8 cellular contexts compared by ENCODE assay signal in the genomic region with DNA sequence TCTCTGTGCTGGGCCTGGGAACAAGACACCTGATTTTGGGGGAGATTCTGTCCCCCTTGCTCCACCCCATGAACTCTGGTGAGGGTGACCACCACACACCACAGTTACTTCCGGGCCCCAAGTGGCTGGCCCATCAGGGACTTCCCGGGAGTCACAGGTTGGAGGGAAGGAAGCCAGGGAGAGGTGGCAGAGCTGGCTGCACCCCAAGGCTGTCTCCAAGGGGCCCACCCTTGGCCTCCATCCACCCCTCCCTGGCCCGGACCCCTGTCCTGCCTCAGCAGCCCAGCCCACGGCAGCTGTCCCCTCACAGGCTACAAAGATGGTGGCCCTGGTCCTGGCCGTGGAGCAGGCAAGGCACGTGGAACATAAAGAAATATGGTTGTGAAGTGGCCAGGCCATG. TPM values are rescaled to one million over a fixed set of nuclear protein-coding genes. Genes with fewer than 3 reads are reported as not detected.
DNase-seq lines count a peak whose midpoint lies in the region; ATAC-seq, FAIRE-seq and TF ChIP-seq lines count a peak whose summit lies in the region.
"Not testable (repeated sequence)": the region's sequence is repeated elsewhere in the genome, so short reads cannot be mapped to it uniquely, and the experiment has no call there.
"Had no signal": no experiment of that assay in that cellular context is flagged by ENCODE, and none has a peak within 500 bp of the region (broad histone marks: within the 10 kb centered on the region; RNA-seq: fewer than 3 reads in every experiment).

No MANE protein-coding gene starts in this region.

- DNase-seq in BE2C: peak; percentile 4
- DNase-seq in activated CD4-positive, CD25-positive, alpha-beta regulatory T cell treated with anti-CD3 and anti-CD28 coated beads, Interleukin-2, amount 50 U/mL, for 72 hours: peak; percentile 9
- not testable (repeated sequence) for DNase-seq in activated naive CD8-positive, alpha-beta T cell treated with anti-CD3 and anti-CD28 coated beads, Interleukin-2, amount 50 U/mL, for 24 hours; stimulated activated effector memory CD8-positive, alpha-beta T cell treated with anti-CD3 and anti-CD28 coated beads, Interleukin-12 subunit alpha, Interleukin-12 subunit beta, amount 100 ng/mL, for 72 hours (ENCODE audit: low spot score in 2 of 2)
- DNase-seq in cardiac septum (ENCODE audit: low spot score): peak; percentile 24
- DNase-seq in right lobe of liver: peak; percentile 6 to 34 (median 27)
- DNase-seq in pancreas: peak in 4 of 6 donors; percentile 2 to 42 (median 10)

- WGBS in right lobe of liver (ENCODE audit: insufficient coverage, low coverage, low lambda C conversion rate, missing lambda C conversion rate): 81% methylated on average over 3 of the region's 6 CpGs
- 79 to 85% methylated on average over 5 to 6 of the region's 6 CpGs for WGBS in pancreas, 2 donors

- H3K9me3 Mint-ChIP-seq in activated naive CD8-positive, alpha-beta T cell treated with anti-CD3 and anti-CD28 coated beads, Interleukin-2, amount 50 U/mL, for 24 hours; stimulated activated effector memory CD8-positive, alpha-beta T cell treated with anti-CD3 and anti-CD28 coated beads, Interleukin-12 subunit alpha, Interleukin-12 subunit beta, amount 100 ng/mL, for 72 hours: not testable (repeated sequence)

- ATAC-seq in activated naive CD8-positive, alpha-beta T cell treated with anti-CD3 and anti-CD28 coated beads, Interleukin-2, amount 50 U/mL, for 24 hours: peak; percentile 1
- not testable (repeated sequence) for ATAC-seq in right lobe of liver, pancreas
- ATAC-seq in stimulated activated effector memory CD8-positive, alpha-beta T cell treated with anti-CD3 and anti-CD28 coated beads, Interleukin-12 subunit alpha, Interleukin-12 subunit beta, amount 100 ng/mL, for 72 hours: peak; percentile 2

- not testable (repeated sequence) for H3K27me3 Mint-ChIP-seq in activated naive CD8-positive, alpha-beta T cell treated with anti-CD3 and anti-CD28 coated beads, Interleukin-2, amount 50 U/mL, for 24 hours

- not testable (repeated sequence) for H3K4me1 ChIP-seq in BE2C, right lobe of liver, pancreas

- FAIRE-seq in pancreas (lab: Jason Lieb, UNC): not testable (repeated sequence)

- intact Hi-C loops in cardiac septum (cut with DNase I); right lobe of liver (cut with DNase I); pancreas (cut with DNase I): not testable (repeated sequence)

- peak overlapping the region; percentile 17 for H3K4me3 Mint-ChIP-seq in activated naive CD8-positive, alpha-beta T cell treated with anti-CD3 and anti-CD28 coated beads, Interleukin-2, amount 50 U/mL, for 24 hours
- not testable (repeated sequence) for H3K4me3 Mint-ChIP-seq in stimulated activated effector memory CD8-positive, alpha-beta T cell treated with anti-CD3 and anti-CD28 coated beads, Interleukin-12 subunit alpha, Interleukin-12 subunit beta, amount 100 ng/mL, for 72 hours

- not testable (repeated sequence) for H3K9me3 ChIP-seq in BE2C, right lobe of liver, pancreas

- H3K27ac ChIP-seq in right lobe of liver, pancreas: not testable (repeated sequence)

- H3K36me3 ChIP-seq in BE2C, right lobe of liver, pancreas: not testable (repeated sequence)

- H3K36me3 Mint-ChIP-seq in activated naive CD8-positive, alpha-beta T cell treated with anti-CD3 and anti-CD28 coated beads, Interleukin-2, amount 50 U/mL, for 24 hours (ENCODE audit: low read depth); stimulated activated effector memory CD8-positive, alpha-beta T cell treated with anti-CD3 and anti-CD28 coated beads, Interleukin-12 subunit alpha, Interleukin-12 subunit beta, amount 100 ng/mL, for 72 hours: not testable (repeated sequence)

- H3K27ac Mint-ChIP-seq in activated naive CD8-positive, alpha-beta T cell treated with anti-CD3 and anti-CD28 coated beads, Interleukin-2, amount 50 U/mL, for 24 hours: peak overlapping the region; percentile 78
- H3K27ac Mint-ChIP-seq in stimulated activated effector memory CD8-positive, alpha-beta T cell treated with anti-CD3 and anti-CD28 coated beads, Interleukin-12 subunit alpha, Interleukin-12 subunit beta, amount 100 ng/mL, for 72 hours: peak overlapping the region; percentile 16

- H3K4me3 ChIP-seq in BE2C (ENCODE audit: low read depth, low read length); right lobe of liver; pancreas: not testable (repeated sequence)

- not testable (repeated sequence) for H3K4me1 Mint-ChIP-seq in activated naive CD8-positive, alpha-beta T cell treated with anti-CD3 and anti-CD28 coated beads, Interleukin-2, amount 50 U/mL, for 24 hours; stimulated activated effector memory CD8-positive, alpha-beta T cell treated with anti-CD3 and anti-CD28 coated beads, Interleukin-12 subunit alpha, Interleukin-12 subunit beta, amount 100 ng/mL, for 72 hours

- not testable (repeated sequence) for TF ChIP-seq POLR2A in right lobe of liver (IDR thresholded peaks at IDR 0.05)

- not testable (repeated sequence) for H3K27me3 ChIP-seq in BE2C, right lobe of liver, pancreas

- TF ChIP-seq CTCF in BE2C (IDR thresholded peaks at IDR 0.05; ENCODE audit: low read depth, low read length); right lobe of liver (IDR thresholded peaks at IDR 0.05); pancreas (IDR thresholded peaks at IDR 0.05): not testable (repeated sequence)

RNA-seq across cellular contexts. Expression of gene PRODH, which starts 23.2 kb away (rescaled TPM):
- 1.4 TPM for polyA plus RNA-seq in BE2C (2012; ENCODE audit: insufficient read depth, insufficient read length, low read depth)
- total RNA-seq in cardiac septum (3.0 TPM), right lobe of liver (10 to 100 TPM in 1 of 6 experiments, 1 to 10 TPM in 4, under 1 TPM in 1; 0.86 to 31.0 (median 3.8) TPM), pancreas (1 to 10 TPM in 2 of 6 donors, under 1 TPM in 4; 0.35 to 4.1 (median 0.78) TPM)
- polyA plus RNA-seq in pancreas: 1 to 10 TPM in 1 of 2 donors, under 1 TPM in 1; 0.65 to 1.7 TPM
- total RNA-seq: CD4-positive, CD25-positive, alpha-beta regulatory T cell had no signal
- polyA plus RNA-seq: CD4-positive, CD25-positive, alpha-beta regulatory T cell had no signal

RNA-seq across cellular contexts. Expression of gene DGCR6, which starts 53.1 kb away (rescaled TPM):
- 33.8 TPM for polyA plus RNA-seq in BE2C (2012; ENCODE audit: insufficient read depth, insufficient read length, low read depth)
- total RNA-seq in cardiac septum (7.6 TPM), right lobe of liver (1 to 10 TPM in 5 of 6 experiments, under 1 TPM in 1; 0.92 to 5.1 (median 2.5) TPM), pancreas (1 to 10 TPM in 4 of 6 donors, under 1 TPM in 2; 0.76 to 4.1 (median 1.7) TPM)
- 1 to 10 TPM; 2.2 to 2.6 TPM for polyA plus RNA-seq in pancreas
